In the genomic region with DNA sequence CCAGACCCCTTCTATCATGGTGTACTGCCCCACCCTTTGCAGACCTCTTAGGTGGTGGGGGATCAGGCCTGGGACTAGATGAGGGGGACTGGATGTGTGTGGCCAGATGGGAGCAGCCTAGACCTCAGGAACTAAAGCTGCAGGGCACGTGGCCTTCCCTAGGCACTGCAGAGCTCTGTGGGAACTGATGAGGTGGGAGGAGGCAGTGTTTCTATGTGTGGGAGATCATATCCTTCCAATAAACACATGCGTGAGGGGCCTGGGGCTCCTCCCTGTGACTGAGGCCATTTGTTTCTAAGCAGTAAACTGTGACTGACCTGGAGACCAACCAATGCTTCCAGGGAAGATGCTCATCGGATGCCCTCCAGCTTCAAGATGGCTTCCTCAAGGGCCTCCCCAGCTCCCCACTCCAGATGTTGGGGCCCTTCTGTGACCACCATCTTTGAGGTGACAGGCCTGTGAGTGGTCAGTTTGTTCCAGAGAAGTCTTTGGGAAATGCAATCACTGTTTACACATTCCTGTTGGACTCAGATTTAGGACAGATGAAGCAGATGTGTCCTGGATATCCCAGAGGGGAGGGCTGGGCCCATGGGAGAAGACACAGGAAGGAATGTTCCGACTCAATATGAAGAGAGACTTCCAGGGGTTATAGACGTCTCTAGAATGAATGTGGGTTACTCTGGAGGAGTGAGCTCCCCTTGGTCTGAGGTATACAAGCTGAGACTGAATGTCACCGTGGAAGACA, we compare ENCODE assay signal across 15 cellular contexts.
"Had no signal": no experiment of that assay in that cellular context is flagged by ENCODE, and none has a peak within 500 bp of the region (broad histone marks: within the 10 kb centered on the region; RNA-seq: fewer than 3 reads in every experiment).

No MANE protein-coding gene starts in this region.

- H3K79me2 ChIP-seq: hepatocyte had no signal

- FAIRE-seq: kidney had no signal

- H3K4me3 ChIP-seq: breast epithelium, hepatocyte, lung, mucosa of descending colon, tibial nerve had no signal

- H3K27me3 ChIP-seq: breast epithelium, hepatocyte, tibial nerve had no signal

- DNase-seq: activated CD4-positive, alpha-beta memory T cell treated with anti-CD3 and anti-CD28 coated beads, Interleukin-2, amount 10 ng/mL, durations not matched to agents 7 days and 5 days; activated gamma-delta T cell; activated naive CD8-positive, alpha-beta T cell treated with anti-CD3 and anti-CD28 coated beads, Interleukin-2, amount 10 ng/mL, durations not matched to agents 7 days and 5 days; activated T-cell treated with anti-CD3 and anti-CD28 coated beads, Interleukin-2, amount 50 U/mL, for 48 hours; aorta; kidney; mucosa of descending colon; naive thymus-derived CD8-positive, alpha-beta T cell; nucleus accumbens; stimulated activated CD4-positive, alpha-beta T cell treated with anti-CD3 and anti-CD28 coated beads, Interleukin-4, amount 100 ng/mL, for 4 hours; T-helper 9 cell had no signal

- H3K36me3 ChIP-seq: breast epithelium, tibial nerve had no signal

- ATAC-seq: naive thymus-derived CD8-positive, alpha-beta T cell had no signal

- H3K4me1 ChIP-seq: breast epithelium had no signal

- H3K9me3 ChIP-seq: breast epithelium, mucosa of descending colon, tibial nerve had no signal

- H3K4me2 ChIP-seq: hepatocyte had no signal
